Comparison of ENCODE assay signal across 21 cellular contexts in genomic region chr12:39372204-39372925, GRCh38.
DNase-seq lines count a peak whose midpoint lies in the region; ATAC-seq, FAIRE-seq and TF ChIP-seq lines count a peak whose summit lies in the region.
"Had no signal": no experiment of that assay in that cellular context is flagged by ENCODE, and none has a peak within 500 bp of the region (broad histone marks: within the 10 kb centered on the region; RNA-seq: fewer than 3 reads in every experiment).

No MANE protein-coding gene starts in this region.

- H3K9me3 ChIP-seq in right lobe of liver (no peaks in the 10 kb centered on the region), PC-9 (ENCODE audit: insufficient read depth, low read depth) (0 out of 2 replicates have a peak, but pooled peaks cover 3% of the 10 kb centered on the region)
- H3K9me3 ChIP-seq: A549; BLaER1 treated with 17β-estradiol and CSF1 and Interleukin-3, amounts not matched to agents 10 nM and 100 nM had no signal

- H3K27me3 Mint-ChIP-seq in activated CD4-positive, alpha-beta T cell treated with anti-CD3 and anti-CD28 coated beads, Interleukin-2, amount 10 ng/mL, durations not matched to agents 7 days and 5 days, result no peaks in the 10 kb centered on the region
- no peaks in the 10 kb centered on the region for H3K27me3 Mint-ChIP-seq in activated CD8-positive, alpha-beta T cell treated with anti-CD3 and anti-CD28 coated beads, Interleukin-2, amount 10 ng/mL, durations not matched to agents 7 days and 5 days (ENCODE audit: low read depth)
- H3K27me3 Mint-ChIP-seq: activated B cell treated with CpG ODN at 0.5 μM for 24 hours had no signal

- H3K4me1 Mint-ChIP-seq in activated CD4-positive, alpha-beta T cell treated with anti-CD3 and anti-CD28 coated beads, Interleukin-2, amount 10 ng/mL, durations not matched to agents 7 days and 5 days, result peaks cover 12% of the 10 kb centered on the region
- peaks cover 27% of the 10 kb centered on the region for H3K4me1 Mint-ChIP-seq in activated CD8-positive, alpha-beta T cell treated with anti-CD3 and anti-CD28 coated beads, Interleukin-2, amount 10 ng/mL, durations not matched to agents 7 days and 5 days (ENCODE audit: low read depth)

- H3K4me1 ChIP-seq in right lobe of liver (peaks cover 0 to 16% (median 6%) of the 10 kb centered on the region in 4 donors), PC-9 (replicated peaks; ENCODE audit: insufficient read depth) (peaks cover 11% of the 10 kb centered on the region)
- H3K4me1 ChIP-seq: BLaER1 treated with 17β-estradiol and CSF1 and Interleukin-3, amounts not matched to agents 10 nM and 100 nM had no signal

- H3K9me2 ChIP-seq in PC-9 (ENCODE audit: insufficient read depth), result no peaks in the 10 kb centered on the region

- no peak overlapping the region for H3K4me3 Mint-ChIP-seq in activated CD4-positive, alpha-beta T cell treated with anti-CD3 and anti-CD28 coated beads, Interleukin-2, amount 10 ng/mL, durations not matched to agents 7 days and 5 days
- H3K4me3 Mint-ChIP-seq in activated CD8-positive, alpha-beta T cell treated with anti-CD3 and anti-CD28 coated beads, Interleukin-2, amount 10 ng/mL, durations not matched to agents 7 days and 5 days, result peak overlapping the region; percentile 37
- H3K4me3 Mint-ChIP-seq: activated B cell treated with CpG ODN at 0.5 μM for 24 hours had no signal

- no peaks in the 10 kb centered on the region for H4K20me1 ChIP-seq in PC-9 (ENCODE audit: insufficient read depth)
- H4K20me1 ChIP-seq: BLaER1 treated with 17β-estradiol and CSF1 and Interleukin-3, amounts not matched to agents 10 nM and 100 nM had no signal

- H3K27me3 ChIP-seq in right lobe of liver, result no peaks in the 10 kb centered on the region
- no peaks in the 10 kb centered on the region for H3K27me3 ChIP-seq in PC-9 (ENCODE audit: insufficient read depth, low read depth)
- H3K27me3 ChIP-seq: BLaER1 treated with 17β-estradiol and CSF1 and Interleukin-3, amounts not matched to agents 10 nM and 100 nM had no signal

- no peak for TF ChIP-seq POLR2A in right lobe of liver (IDR thresholded peaks at IDR 0.05)

- ATAC-seq in HG02870 (IDR thresholded peaks at IDR 0.05; ENCODE audit: unreplicated experiment) (peak; percentile 19), right lobe of liver (peak; percentile 60 to 84 (median 76))
- ATAC-seq in activated CD8-positive, alpha-beta T cell treated with anti-CD3 and anti-CD28 coated beads, Interleukin-2, amount 10 ng/mL, durations not matched to agents 7 days and 5 days, result peak; percentile 27
- ATAC-seq: A549 had no signal

- peaks cover 7% of the 10 kb centered on the region for H3K9me3 Mint-ChIP-seq in activated CD4-positive, alpha-beta T cell treated with anti-CD3 and anti-CD28 coated beads, Interleukin-2, amount 10 ng/mL, durations not matched to agents 7 days and 5 days
- peaks cover 4% of the 10 kb centered on the region for H3K9me3 Mint-ChIP-seq in activated CD8-positive, alpha-beta T cell treated with anti-CD3 and anti-CD28 coated beads, Interleukin-2, amount 10 ng/mL, durations not matched to agents 7 days and 5 days (ENCODE audit: insufficient read depth)
- H3K9me3 Mint-ChIP-seq: activated B cell treated with CpG ODN at 0.5 μM for 24 hours had no signal

- intact Hi-C loops in right lobe of liver (cut with DNase I), result no loop called here
- intact Hi-C loops in PC-9 (cut with micrococcal nuclease; ENCODE audit: unreplicated experiment), result no loop called here

- H3K27ac Mint-ChIP-seq in activated CD4-positive, alpha-beta T cell treated with anti-CD3 and anti-CD28 coated beads, Interleukin-2, amount 10 ng/mL, durations not matched to agents 7 days and 5 days, result peak overlapping the region; percentile 25
- peak overlapping the region; percentile 79 for H3K27ac Mint-ChIP-seq in activated CD8-positive, alpha-beta T cell treated with anti-CD3 and anti-CD28 coated beads, Interleukin-2, amount 10 ng/mL, durations not matched to agents 7 days and 5 days
- H3K27ac Mint-ChIP-seq: activated B cell treated with CpG ODN at 0.5 μM for 24 hours had no signal

- POLR2A ChIA-PET in activated CD4-positive, alpha-beta T cell treated with anti-CD3 and anti-CD28 coated beads, Interleukin-2, amount 10 ng/mL, durations not matched to agents 7 days and 5 days (lab: Charles Lee), result no interaction called here
- POLR2A ChIA-PET in activated CD8-positive, alpha-beta T cell treated with anti-CD3 and anti-CD28 coated beads, Interleukin-2, amount 10 ng/mL, durations not matched to agents 7 days and 5 days (lab: Charles Lee), result interaction anchor here (1.1 kb wide), 1 partner anchor 70 kb away, joined by 4 read pairs; the partner anchor contains the start of gene KIF21A
- POLR2A ChIA-PET in PC-9 (lab: Charles Lee; ENCODE audit: unreplicated experiment), result no interaction called here

- no peak for DNase-seq in activated CD4-positive, alpha-beta T cell treated with anti-CD3 and anti-CD28 coated beads, Interleukin-2, amount 10 ng/mL, durations not matched to agents 7 days and 5 days
- DNase-seq in activated CD4-positive, alpha-beta T cell treated with anti-CD3 and anti-CD28 coated beads for 48 hours, result no peak
- DNase-seq in activated CD8-positive, alpha-beta T cell treated with anti-CD3 and anti-CD28 coated beads, Interleukin-2, amount 10 ng/mL, durations not matched to agents 7 days and 5 days, result no peak
- no peak for DNase-seq in right lobe of liver
- no peak for DNase-seq in PC-9
- no peak for DNase-seq in D721Med (ENCODE audit: insufficient read length, low spot score)
- no peak for DNase-seq in HT-29 (ENCODE audit: low spot score)
- DNase-seq: activated B cell treated with CpG ODN at 0.5 μM for 24 hours; activated CD8-positive, alpha-beta memory T cell treated with anti-CD3 and anti-CD28 coated beads, Interleukin-2, amount 50 U/mL, for 48 hours; DMS153; erythroblast; left colon; NCI-H187; SHP77; stimulated activated naive CD4-positive, alpha-beta T cell treated with Interleukin-2 at 50 U/mL for 16 hours; trophoblast cell had no signal

- BruUV-seq in PC-9 (replicated peaks; lab: Mats Ljungman, UMichigan), result no TSS peak

- H2AFZ ChIP-seq in PC-9, result no peak overlapping the region

- CTCF ChIA-PET in activated CD4-positive, alpha-beta T cell treated with anti-CD3 and anti-CD28 coated beads, Interleukin-2, amount 10 ng/mL, durations not matched to agents 7 days and 5 days (lab: Charles Lee), result interaction anchor here (1.5 kb wide), 1 partner anchor 10 kb away, joined by 5 read pairs; no protein-coding TSS in a partner anchor
- CTCF ChIA-PET in activated CD8-positive, alpha-beta T cell treated with anti-CD3 and anti-CD28 coated beads, Interleukin-2, amount 10 ng/mL, durations not matched to agents 7 days and 5 days (lab: Charles Lee), result interaction anchor here (0.6 to 1.7 kb wide), 5 partner anchors 24 to 320 kb away, joined by 3 to 5 read pairs (median 3); no protein-coding TSS in a partner anchor
- CTCF ChIA-PET in PC-9 (lab: Charles Lee), result no interaction called here

- FAIRE-seq in D721Med (lab: Jason Lieb, UNC), result no peak
- FAIRE-seq: A549, bronchial epithelial cell, frontal cortex had no signal

- H3K27ac ChIP-seq in right lobe of liver, result no peak overlapping the region
- H3K27ac ChIP-seq in PC-9, result no peak overlapping the region
- H3K27ac ChIP-seq: A549; BLaER1 treated with 17β-estradiol and CSF1 and Interleukin-3, amounts not matched to agents 10 nM and 100 nM had no signal

- no peaks in the 10 kb centered on the region for H3K79me2 ChIP-seq in PC-9 (ENCODE audit: low read depth)

- 88% methylated on average over 2 of the region's 2 CpGs for WGBS in right lobe of liver (ENCODE audit: insufficient coverage, low coverage, low lambda C conversion rate, missing lambda C conversion rate)

- TF ChIP-seq CTCF in right lobe of liver (IDR thresholded peaks at IDR 0.05), result no peak
- TF ChIP-seq CTCF in PC-9 (conservative IDR thresholded peaks at IDR 0.05), result no peak
- no peak for TF ChIP-seq CTCF in D721Med (IDR thresholded peaks at IDR 0.05; ENCODE audit: insufficient read depth, missing control alignments)

- H3K4me3 ChIP-seq in right lobe of liver, result no peak overlapping the region
- H3K4me3 ChIP-seq in PC-9, result no peak overlapping the region
- H3K4me3 ChIP-seq: A549; BLaER1 treated with 17β-estradiol and CSF1 and Interleukin-3, amounts not matched to agents 10 nM and 100 nM had no signal

- H3K36me3 ChIP-seq in right lobe of liver (no peaks in the 10 kb centered on the region), PC-9 (ENCODE audit: low read depth) (no peaks in the 10 kb centered on the region)
- H3K36me3 ChIP-seq: BLaER1 treated with 17β-estradiol and CSF1 and Interleukin-3, amounts not matched to agents 10 nM and 100 nM had no signal

- no peak overlapping the region for H3K4me2 ChIP-seq in PC-9
- H3K4me2 ChIP-seq: A549; BLaER1 treated with 17β-estradiol and CSF1 and Interleukin-3, amounts not matched to agents 10 nM and 100 nM had no signal

- peaks cover 11% of the 10 kb centered on the region for H3K36me3 Mint-ChIP-seq in activated CD4-positive, alpha-beta T cell treated with anti-CD3 and anti-CD28 coated beads, Interleukin-2, amount 10 ng/mL, durations not matched to agents 7 days and 5 days (ENCODE audit: low read depth)
- peaks cover 20% of the 10 kb centered on the region for H3K36me3 Mint-ChIP-seq in activated CD8-positive, alpha-beta T cell treated with anti-CD3 and anti-CD28 coated beads, Interleukin-2, amount 10 ng/mL, durations not matched to agents 7 days and 5 days (ENCODE audit: low read depth)

- H3F3A ChIP-seq in PC-9 (ENCODE audit: insufficient read depth, low read depth), result no peaks in the 10 kb centered on the region

Comparison
In these comparisons a context has a peak if more than half of its experiments do, and no peak if none do; other contexts are left out.
1. ATAC-seq: peak in every context shown above with its lines; median percentile 76 in right lobe of liver; 27 in activated CD8-positive, alpha-beta T cell treated with anti-CD3 and anti-CD28 coated beads, Interleukin-2, amount 10 ng/mL, durations not matched to agents 7 days and 5 days; 19 in HG02870.